18 cellular contexts compared by ENCODE assay signal in the genomic region with DNA sequence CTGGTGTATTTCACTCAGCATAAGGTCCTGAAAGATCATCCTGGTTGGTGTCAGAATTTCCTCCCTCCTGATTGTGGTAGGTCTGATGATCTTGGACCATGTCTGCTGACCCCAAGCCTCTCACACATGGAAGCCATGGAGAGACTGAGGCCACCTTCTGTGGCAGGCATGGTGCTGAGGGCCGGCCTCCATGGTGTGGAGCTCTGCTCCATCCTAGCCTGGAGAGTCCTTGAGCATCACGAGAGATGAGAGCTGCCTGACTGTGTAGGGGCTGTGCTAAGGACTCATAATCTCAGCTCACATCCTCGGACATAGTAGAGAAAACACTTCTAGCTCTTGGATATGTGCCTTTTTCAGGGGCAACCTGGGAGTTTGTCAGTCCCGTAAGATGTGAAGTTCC.
"Had no signal": no experiment of that assay in that cellular context is flagged by ENCODE, and none has a peak within 500 bp of the region (broad histone marks: within the 10 kb centered on the region; RNA-seq: fewer than 3 reads in every experiment).

No MANE protein-coding gene starts in this region.

- H3K27ac Mint-ChIP-seq: activated naive CD4-positive, alpha-beta T cell treated with anti-CD3 and anti-CD28 coated beads, Interleukin-2, amount 10 ng/mL, durations not matched to agents 7 days and 5 days; T-cell had no signal

- ATAC-seq: activated CD4-positive, CD25-positive, alpha-beta regulatory T cell treated with anti-CD3 and anti-CD28 coated beads, Interleukin-2, amount 50 U/mL, for 24 hours; mucosa of descending colon; naive thymus-derived CD4-positive, alpha-beta T cell; stimulated activated naive CD8-positive, alpha-beta T cell treated with anti-CD3 and anti-CD28 coated beads, Interleukin-15, Interleukin-2, amounts not matched to agents 100 U/mL and 50 U/mL, for 24 hours; T-cell had no signal

- H3K4me3 Mint-ChIP-seq: activated naive CD4-positive, alpha-beta T cell treated with anti-CD3 and anti-CD28 coated beads, Interleukin-2, amount 10 ng/mL, durations not matched to agents 7 days and 5 days; naive thymus-derived CD4-positive, alpha-beta T cell; T-cell had no signal

- H3K9me3 Mint-ChIP-seq: activated naive CD4-positive, alpha-beta T cell treated with anti-CD3 and anti-CD28 coated beads, Interleukin-2, amount 10 ng/mL, durations not matched to agents 7 days and 5 days; naive thymus-derived CD4-positive, alpha-beta T cell; T-cell had no signal

- H3K27me3 Mint-ChIP-seq: activated naive CD4-positive, alpha-beta T cell treated with anti-CD3 and anti-CD28 coated beads, Interleukin-2, amount 10 ng/mL, durations not matched to agents 7 days and 5 days; naive thymus-derived CD4-positive, alpha-beta T cell; T-cell had no signal

- H3K27ac ChIP-seq: colonic mucosa, esophagus squamous epithelium, right atrium auricular region, transverse colon had no signal

- H3K4me3 ChIP-seq: colonic mucosa, esophagus squamous epithelium, lung, mucosa of descending colon, right atrium auricular region, transverse colon had no signal

- DNase-seq: activated CD4-positive, alpha-beta T cell treated with anti-CD3 and anti-CD28 coated beads, Interleukin-2, amount 50 U/mL, for 48 hours; activated naive CD4-positive, alpha-beta T cell treated with anti-CD3 and anti-CD28 coated beads, Interleukin-2, amount 10 ng/mL, durations not matched to agents 7 days and 5 days; colonic mucosa; esophagus squamous epithelium; hippocampal formation; naive thymus-derived CD4-positive, alpha-beta T cell; nucleus accumbens; small intestine; stimulated activated CD4-positive, alpha-beta T cell treated with anti-CD3 and anti-CD28 coated beads, Interleukin-4, amount 100 ng/mL, for 4 hours; stimulated activated CD8-positive, alpha-beta memory T cell treated with anti-CD3 and anti-CD28 coated beads, Interleukin-4, amount 100 ng/mL, for 48 hours; stimulated activated naive CD8-positive, alpha-beta T cell treated with anti-CD3 and anti-CD28 coated beads, Interleukin-15, Interleukin-2, amounts not matched to agents 100 U/mL and 50 U/mL, for 24 hours; T-cell; T-helper 9 cell; transverse colon had no signal

- H3K27me3 ChIP-seq: colonic mucosa, esophagus squamous epithelium, right atrium auricular region, transverse colon had no signal

- H3K36me3 ChIP-seq: colonic mucosa, transverse colon had no signal

- H3K9me3 ChIP-seq: colonic mucosa, esophagus squamous epithelium, mucosa of descending colon, right atrium auricular region, transverse colon had no signal
